ENCODE assay signal across 8 cellular contexts in the genomic region with DNA sequence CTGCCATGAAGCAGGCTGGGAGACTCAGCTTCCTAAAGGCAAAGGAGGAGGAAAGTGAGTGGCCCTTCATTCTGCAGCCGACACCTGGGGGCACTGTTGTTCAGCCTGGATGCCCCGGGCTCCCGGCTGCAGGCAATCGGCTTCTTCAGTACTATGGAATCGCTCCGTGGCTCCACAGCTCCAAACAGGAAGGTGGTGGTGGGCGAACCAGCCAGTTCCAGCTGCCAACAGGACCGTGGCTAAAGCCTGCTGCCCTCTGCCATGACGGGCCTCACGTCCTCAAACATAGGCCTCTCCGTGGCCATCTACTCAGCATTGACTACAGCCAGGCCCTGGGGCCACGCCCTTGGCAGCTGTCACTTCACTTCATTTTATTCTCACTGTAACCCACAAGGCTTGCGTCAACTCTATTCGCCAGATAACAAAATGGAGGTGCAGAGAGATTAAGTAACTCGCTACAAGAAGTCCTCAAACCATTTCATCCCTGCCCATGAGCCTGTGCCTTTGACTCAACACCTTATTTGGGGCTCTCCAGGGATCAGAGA. TPM values are rescaled to one million over a fixed set of nuclear protein-coding genes. Genes with fewer than 3 reads are reported as not detected.
A peak's percentile ranks its signal among the peaks of the same experiment; 100 is the strongest.
DNase-seq lines count a peak whose midpoint lies in the region; ATAC-seq and FAIRE-seq lines count a peak whose summit lies in the region.

No MANE protein-coding gene starts in this region.

- H3K27ac ChIP-seq in HUES64 (ENCODE audit: low read depth, low read length), result no peak overlapping the region

- H3K4me3 Mint-ChIP-seq in activated T-cell treated with anti-CD3 and anti-CD28 coated beads, Interleukin-2, amount 50 U/mL, for 72 hours, result peak overlapping the region; percentile 36 to 43

- peaks cover 0 to 6% of the 10 kb centered on the region in 2 donors for H3K9me3 Mint-ChIP-seq in activated T-cell treated with anti-CD3 and anti-CD28 coated beads, Interleukin-2, amount 50 U/mL, for 72 hours

- 0 out of 2 replicates have a peak overlapping the region, but pooled peaks have one; percentile 19 for H3K4me3 ChIP-seq in HUES64 (ENCODE audit: low read length)

- peaks cover under 1 to 5% of the 10 kb centered on the region in 2 donors for H3K36me3 Mint-ChIP-seq in activated T-cell treated with anti-CD3 and anti-CD28 coated beads, Interleukin-2, amount 50 U/mL, for 72 hours (ENCODE audit: insufficient read depth in 2 of 2)

- no peak overlapping the region for H3K27ac Mint-ChIP-seq in activated T-cell treated with anti-CD3 and anti-CD28 coated beads, Interleukin-2, amount 50 U/mL, for 72 hours

- peaks cover 24% of the 10 kb centered on the region for H3K27me3 Mint-ChIP-seq in activated T-cell treated with anti-CD3 and anti-CD28 coated beads, Interleukin-2, amount 50 U/mL, for 72 hours (ENCODE audit: low read depth)

- DNase-seq in A172 (ENCODE audit: low spot score) (peak; percentile 44), RCC 7860 (ENCODE audit: low spot score) (peak; percentile 49), glomerular endothelial cell (ENCODE audit: extremely low read depth, low read depth, low spot score) (peak; percentile 10), renal cortical epithelial cell (ENCODE audit: low read depth) (peak; percentile 35), occipital lobe (lab: John Stamatoyannopoulos, UW) (no peak)
- DNase-seq in activated T-cell treated with anti-CD3 and anti-CD28 coated beads, Interleukin-2, amount 50 U/mL, for 72 hours, result peak; percentile 57 to 66

- no peak for FAIRE-seq in RCC 7860 (lab: Jason Lieb, UNC)

- H3K36me3 ChIP-seq in HUES64 (ENCODE audit: insufficient read depth, low read length), result no peaks in the 10 kb centered on the region

- H3K9me3 ChIP-seq in HUES64 (ENCODE audit: insufficient read depth, low read depth, low read length), result no peaks in the 10 kb centered on the region

- peaks cover 4% of the 10 kb centered on the region for H3K4me1 Mint-ChIP-seq in activated T-cell treated with anti-CD3 and anti-CD28 coated beads, Interleukin-2, amount 50 U/mL, for 72 hours (ENCODE audit: low read depth)

- H3K4me1 ChIP-seq in HUES64 (ENCODE audit: insufficient read depth, low read length), result peaks cover 18% of the 10 kb centered on the region; the same call in 1 of the 2 replicates

- peaks cover 49% of the 10 kb centered on the region for H3K27me3 ChIP-seq in HUES64 (ENCODE audit: insufficient read depth, low read length)

- WGBS in HUES64, result 20% methylated on average over 15 of the region's 15 CpGs

- no peak overlapping the region for H3K9ac ChIP-seq in HUES64 (ENCODE audit: low read depth, low read length)

- peak; percentile 37 for ATAC-seq in GM18502 (IDR thresholded peaks at IDR 0.05; ENCODE audit: poor library complexity, unreplicated experiment)
- ATAC-seq in activated T-cell treated with anti-CD3 and anti-CD28 coated beads, Interleukin-2, amount 50 U/mL, for 72 hours (replicated peaks in 1 of 2), result peak; percentile 69 to 73

RNA-seq across cellular contexts. Expression of a gene that starts 38.1 kb away (rescaled TPM):
- 0.03 TPM in 1 of 2 replicates, not detected in the other for total RNA-seq in A172 (2014; rRNA removed; shearing (Covaris generic))
- polyA plus RNA-seq in HUES64 (2013, experiment 1 of 2), result 1.6 TPM
- polyA plus RNA-seq in HUES64 (2013, experiment 2 of 2), result 3.3 TPM
- total RNA-seq in activated T-cell treated with anti-CD3 and anti-CD28 coated beads, Interleukin-2, amount 50 U/mL, for 72 hours, result 1 to 10 TPM; 2.2 TPM
- total RNA-seq in glomerular endothelial cell, result not detected in 2 replicates
- total RNA-seq in renal cortical epithelial cell, result not detected in 2 replicates
- not detected for total RNA-seq in occipital lobe
